Comparison of ENCODE assay signal across 23 cellular contexts in the genomic region with DNA sequence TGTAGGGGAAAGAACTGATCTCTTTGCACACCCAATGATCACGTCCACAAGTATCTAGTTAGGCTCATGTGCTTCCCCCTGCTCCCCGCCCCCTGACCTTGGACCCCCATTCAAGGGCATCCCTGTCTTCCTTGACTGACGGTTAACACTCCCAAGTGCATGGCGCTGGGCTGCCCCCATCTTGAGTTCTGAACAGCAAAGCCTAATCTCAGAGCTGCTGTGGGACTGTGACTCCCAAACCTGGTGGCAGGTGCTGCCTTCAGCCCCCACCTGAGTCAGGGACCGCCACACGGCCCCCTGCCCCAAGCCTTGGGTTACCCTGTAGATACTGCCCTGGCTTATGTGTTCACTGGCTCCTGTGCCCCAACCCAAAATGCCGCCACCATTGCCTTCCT. TPM values are rescaled to one million over a fixed set of nuclear protein-coding genes. Genes with fewer than 3 reads are reported as not detected.
DNase-seq lines count a peak whose midpoint lies in the region; ATAC-seq and TF ChIP-seq lines count a peak whose summit lies in the region.
"Had no signal": no experiment of that assay in that cellular context is flagged by ENCODE, and none has a peak within 500 bp of the region (broad histone marks: within the 10 kb centered on the region; RNA-seq: fewer than 3 reads in every experiment).

No MANE protein-coding gene starts in this region.

- H3F3A ChIP-seq in smooth muscle cell (ENCODE audit: low read depth), result no peaks in the 10 kb centered on the region

- H3K27ac Mint-ChIP-seq in activated CD8-positive, alpha-beta memory T cell treated with anti-CD3 and anti-CD28 coated beads, Interleukin-2, amount 10 ng/mL, durations not matched to agents 7 days and 5 days, result no peak overlapping the region
- H3K27ac Mint-ChIP-seq in endodermal cell (peak overlapping the region; percentile 31), nephron (peak overlapping the region; percentile 41 to 83 (median 54))
- H3K27ac Mint-ChIP-seq: CD4-positive, alpha-beta T cell; HFFc6 had no signal

- no peak for ATAC-seq in activated CD8-positive, alpha-beta memory T cell treated with anti-CD3 and anti-CD28 coated beads, Interleukin-2, amount 10 ng/mL, durations not matched to agents 7 days and 5 days
- no peak for ATAC-seq in HG03108 (IDR thresholded peaks at IDR 0.05; ENCODE audit: unreplicated experiment)
- ATAC-seq: HepG2 had no signal

- no peaks in the 10 kb centered on the region for H3K79me2 ChIP-seq in smooth muscle cell (ENCODE audit: low read depth)

- H3K4me3 Mint-ChIP-seq in activated CD8-positive, alpha-beta memory T cell treated with anti-CD3 and anti-CD28 coated beads, Interleukin-2, amount 10 ng/mL, durations not matched to agents 7 days and 5 days, result no peak overlapping the region
- H3K4me3 Mint-ChIP-seq in endodermal cell (no peak overlapping the region), nephron (peak overlapping the region; percentile 72 to 87 (median 84))
- H3K4me3 Mint-ChIP-seq: CD4-positive, alpha-beta T cell; HFFc6 had no signal

- no peaks in the 10 kb centered on the region for H4K20me1 ChIP-seq in smooth muscle cell (ENCODE audit: low read depth)

- 82 to 93% methylated on average over 2 to 7 of the region's 7 CpGs for WGBS in endodermal cell (ENCODE audit: insufficient coverage in 1 of 2, insufficient read length in 1 of 2), 2 experiments
- 96% methylated on average over 4 of the region's 7 CpGs for WGBS in smooth muscle cell (ENCODE audit: low lambda C conversion rate)

- H3K9ac ChIP-seq in endodermal cell (ENCODE audit: extremely low read depth, low read length, poor library complexity, severe bottlenecking) (no peak overlapping the region), smooth muscle cell (ENCODE audit: low read depth) (no peak overlapping the region)
- H3K9ac ChIP-seq: KMS-11 had no signal

- peak overlapping the region; percentile 82 for H2AFZ ChIP-seq in smooth muscle cell (ENCODE audit: low read depth)

- H3K9me3 Mint-ChIP-seq in activated CD8-positive, alpha-beta memory T cell treated with anti-CD3 and anti-CD28 coated beads, Interleukin-2, amount 10 ng/mL, durations not matched to agents 7 days and 5 days (ENCODE audit: low read depth), result no peaks in the 10 kb centered on the region
- peaks cover 4% of the 10 kb centered on the region for H3K9me3 Mint-ChIP-seq in endodermal cell
- H3K9me3 Mint-ChIP-seq in nephron, result no peaks in the 10 kb centered on the region
- H3K9me3 Mint-ChIP-seq: CD4-positive, alpha-beta T cell; HFFc6 had no signal

- H3K4me3 ChIP-seq in endodermal cell (ENCODE audit: low read length) (no peak overlapping the region), smooth muscle cell (no peak overlapping the region)
- H3K4me3 ChIP-seq: Peyer's patch had no signal

- peaks cover 19% of the 10 kb centered on the region for H3K27me3 Mint-ChIP-seq in activated CD8-positive, alpha-beta memory T cell treated with anti-CD3 and anti-CD28 coated beads, Interleukin-2, amount 10 ng/mL, durations not matched to agents 7 days and 5 days
- H3K27me3 Mint-ChIP-seq in endodermal cell (ENCODE audit: insufficient read depth) (no peaks in the 10 kb centered on the region), nephron (ENCODE audit: low read depth) (peaks cover 13% of the 10 kb centered on the region)

- no peaks in the 10 kb centered on the region for H3K4me1 Mint-ChIP-seq in activated CD8-positive, alpha-beta memory T cell treated with anti-CD3 and anti-CD28 coated beads, Interleukin-2, amount 10 ng/mL, durations not matched to agents 7 days and 5 days
- H3K4me1 Mint-ChIP-seq in endodermal cell, result peaks cover 12% of the 10 kb centered on the region
- peaks cover 59% of the 10 kb centered on the region for H3K4me1 Mint-ChIP-seq in nephron

- CTCF ChIA-PET in activated CD8-positive, alpha-beta memory T cell treated with anti-CD3 and anti-CD28 coated beads, Interleukin-2, amount 10 ng/mL, durations not matched to agents 7 days and 5 days (lab: Charles Lee), result no interaction called here

- H3K4me2 ChIP-seq in smooth muscle cell, result peak overlapping the region; percentile 63
- H3K4me2 ChIP-seq: KMS-11 had no signal

- peaks cover 7% of the 10 kb centered on the region for H3K4me1 ChIP-seq in endodermal cell (ENCODE audit: control insufficient read depth, insufficient read depth, low read length)
- peaks cover 10% of the 10 kb centered on the region for H3K4me1 ChIP-seq in smooth muscle cell (ENCODE audit: low read depth)
- H3K4me1 ChIP-seq: BE2C, Peyer's patch had no signal

- no peaks in the 10 kb centered on the region for H3K36me3 Mint-ChIP-seq in activated CD8-positive, alpha-beta memory T cell treated with anti-CD3 and anti-CD28 coated beads, Interleukin-2, amount 10 ng/mL, durations not matched to agents 7 days and 5 days
- H3K36me3 Mint-ChIP-seq in endodermal cell (ENCODE audit: low read depth) (no peaks in the 10 kb centered on the region), nephron (ENCODE audit: low read depth) (peaks cover 4% of the 10 kb centered on the region)

- H3K27me3 ChIP-seq in endodermal cell (ENCODE audit: control insufficient read depth, insufficient read depth, low read length, poor library complexity, severe bottlenecking), result no peaks in the 10 kb centered on the region
- H3K27me3 ChIP-seq in smooth muscle cell (ENCODE audit: low read depth), result no peaks in the 10 kb centered on the region
- H3K27me3 ChIP-seq: BE2C, Peyer's patch had no signal

- H3K36me3 ChIP-seq in endodermal cell (ENCODE audit: control insufficient read depth, insufficient read depth, low read length) (no peaks in the 10 kb centered on the region), smooth muscle cell (ENCODE audit: low read depth) (no peaks in the 10 kb centered on the region)
- H3K36me3 ChIP-seq: BE2C, Peyer's patch had no signal

- H3K9me3 ChIP-seq in endodermal cell (ENCODE audit: control insufficient read depth, low read length) (peaks cover 9% of the 10 kb centered on the region), smooth muscle cell (replicated peaks; ENCODE audit: low read depth) (no peaks in the 10 kb centered on the region)
- H3K9me3 ChIP-seq: BE2C, Peyer's patch had no signal

- no peak overlapping the region for H3K27ac ChIP-seq in endodermal cell (ENCODE audit: low read depth, low read length)
- H3K27ac ChIP-seq in smooth muscle cell (ENCODE audit: low read depth), result peak overlapping the region; percentile 4
- H3K27ac ChIP-seq: 22Rv1, KMS-11, Peyer's patch had no signal

- peak; percentile 36 for DNase-seq in activated CD8-positive, alpha-beta memory T cell treated with anti-CD3 and anti-CD28 coated beads, Interleukin-2, amount 10 ng/mL, durations not matched to agents 7 days and 5 days
- no peak for DNase-seq in activated CD8-positive, alpha-beta memory T cell treated with anti-CD3 and anti-CD28 coated beads for 24 hours
- DNase-seq in endodermal cell (no peak), smooth muscle cell (lab: John Stamatoyannopoulos, UW; ENCODE audit: unreplicated experiment) (no peak), NCI-H146 (lab: John Stamatoyannopoulos, UW) (no peak), OCI-M2 (lab: John Stamatoyannopoulos, UW; ENCODE audit: unreplicated experiment) (no peak)
- DNase-seq: BE2C; CD4-positive, alpha-beta T cell; DMS79; GOT3; HFFc6; NCI-H1092; NCI-H2227 treated with DMSO at 0.1 percent for 48 hours; NCI-H524 treated with DMSO at 0.1 percent for 48 hours; Peyer's patch; SHP77 had no signal

- no peak for TF ChIP-seq CTCF in endodermal cell (conservative IDR thresholded peaks at IDR 0.05)
- TF ChIP-seq CTCF in nephron (IDR thresholded peaks at IDR 0.05; ENCODE audit: unreplicated experiment in 3 of 3), result no peak
- no peak for TF ChIP-seq CTCF in smooth muscle cell (IDR thresholded peaks at IDR 0.05; ENCODE audit: borderline replicate concordance, insufficient read depth, poor library complexity, severe bottlenecking)

RNA-seq across cellular contexts. Expression of a gene that starts 0.9 kb away (rescaled TPM):
- total RNA-seq in activated CD8-positive, alpha-beta memory T cell treated with anti-CD3 and anti-CD28 coated beads, Interleukin-2, amount 10 ng/mL, durations not matched to agents 7 days and 5 days, result not detected
- under 1 TPM in 1 of 2 donors, not detected in 1; 0.66 TPM for total RNA-seq in endodermal cell
- polyA plus RNA-seq in endodermal cell (2013, experiment 1 of 2), result 12.6 TPM
- polyA plus RNA-seq in endodermal cell (2013, experiment 2 of 2), result 7.7 TPM
- total RNA-seq in smooth muscle cell, result 1.7 and 1.9 TPM in 2 replicates
- 8.0 and 13.8 TPM in 2 replicates for polyA plus RNA-seq in smooth muscle cell
- total RNA-seq: CD4-positive, alpha-beta T cell; HepG2; HFFc6; MCF 10A had no signal
- polyA plus RNA-seq: AG04450, HepG2 had no signal

RNA-seq across cellular contexts. Expression of a gene that starts 21.5 kb away (rescaled TPM):
- not detected for total RNA-seq in activated CD8-positive, alpha-beta memory T cell treated with anti-CD3 and anti-CD28 coated beads, Interleukin-2, amount 10 ng/mL, durations not matched to agents 7 days and 5 days
- 10 to 100 TPM; 13.5 to 13.6 TPM for total RNA-seq in endodermal cell
- polyA plus RNA-seq in endodermal cell (2013, experiment 1 of 2), result 1.2 TPM
- 0.62 TPM for polyA plus RNA-seq in endodermal cell (2013, experiment 2 of 2)
- total RNA-seq in smooth muscle cell, result 8.8 and 17.6 TPM in 2 replicates
- polyA plus RNA-seq in smooth muscle cell, result 6.9 and 15.1 TPM in 2 replicates
- total RNA-seq: CD4-positive, alpha-beta T cell; HFFc6 had no signal

RNA-seq across cellular contexts. Expression of a gene that starts 43.1 kb away (rescaled TPM):
- not detected for total RNA-seq in activated CD8-positive, alpha-beta memory T cell treated with anti-CD3 and anti-CD28 coated beads, Interleukin-2, amount 10 ng/mL, durations not matched to agents 7 days and 5 days
- under 1 TPM; 0.35 to 0.88 TPM for total RNA-seq in endodermal cell
- polyA plus RNA-seq in endodermal cell (2013, experiment 1 of 2), result 3.2 TPM
- polyA plus RNA-seq in endodermal cell (2013, experiment 2 of 2), result 3.6 TPM
- total RNA-seq in smooth muscle cell, result 2.6 and 4.4 TPM in 2 replicates
- 6.3 and 6.5 TPM in 2 replicates for polyA plus RNA-seq in smooth muscle cell
- total RNA-seq: CD4-positive, alpha-beta T cell; HFFc6 had no signal

RNA-seq across cellular contexts. Expression of a gene that starts 48.4 kb away (rescaled TPM):
- 10 to 100 TPM; 12.9 to 23.5 TPM for total RNA-seq in activated CD8-positive, alpha-beta memory T cell treated with anti-CD3 and anti-CD28 coated beads, Interleukin-2, amount 10 ng/mL, durations not matched to agents 7 days and 5 days
- total RNA-seq in endodermal cell (10 to 100 TPM in 1 of 2 donors, 1 to 10 TPM in 1; 9.6 to 15.8 TPM), smooth muscle cell (87.8 and 130 TPM in 2 replicates)
- polyA plus RNA-seq in endodermal cell (2013, experiment 1 of 2), result 26.6 TPM
- 25.3 TPM for polyA plus RNA-seq in endodermal cell (2013, experiment 2 of 2)
- polyA plus RNA-seq in smooth muscle cell, result 340 and 343 TPM in 2 replicates

Comparison
In these comparisons a context has a peak if more than half of its experiments do, and no peak if none do; other contexts are left out.
1. H3K4me3 Mint-ChIP-seq: peak in nephron (3 of 3); none in activated CD8-positive, alpha-beta memory T cell treated with anti-CD3 and anti-CD28 coated beads, Interleukin-2, amount 10 ng/mL, durations not matched to agents 7 days and 5 days (single experiment) and endodermal cell (single experiment).